Comparison of ENCODE assay signal across 18 cellular contexts in the genomic region with DNA sequence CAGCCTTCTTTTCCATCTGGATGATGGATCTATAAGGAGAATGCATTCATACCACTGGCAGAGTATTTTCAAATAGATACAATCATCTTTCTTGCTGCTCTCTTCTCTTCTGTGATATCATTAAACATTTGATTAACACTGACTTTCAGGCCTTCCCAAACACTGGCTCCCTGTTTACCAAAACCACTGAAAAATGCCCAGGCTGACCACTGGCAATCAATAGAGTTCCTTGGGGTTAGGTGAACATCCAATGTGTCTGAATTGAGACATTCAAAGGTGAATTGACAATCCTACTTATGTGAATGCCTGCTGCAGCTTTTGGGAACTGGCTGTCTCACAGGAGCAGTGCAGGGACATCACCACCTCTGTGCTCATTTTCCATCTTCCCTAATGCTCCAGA.
"Had no signal": no experiment of that assay in that cellular context is flagged by ENCODE, and none has a peak within 500 bp of the region (broad histone marks: within the 10 kb centered on the region; RNA-seq: fewer than 3 reads in every experiment).

No MANE protein-coding gene starts in this region.

- H3K27ac ChIP-seq: adrenal gland, body of pancreas had no signal

- H3K27me3 Mint-ChIP-seq: activated CD8-positive, alpha-beta T cell treated with anti-CD3 and anti-CD28 coated beads for 36 hours; activated naive CD8-positive, alpha-beta T cell treated with anti-CD3 and anti-CD28 coated beads, Interleukin-2, amount 10 ng/mL, durations not matched to agents 7 days and 5 days had no signal

- H3K4me1 Mint-ChIP-seq: activated naive CD8-positive, alpha-beta T cell treated with anti-CD3 and anti-CD28 coated beads, Interleukin-2, amount 10 ng/mL, durations not matched to agents 7 days and 5 days had no signal

- H3K36me3 ChIP-seq: adrenal gland, MG63 had no signal

- DNase-seq: activated CD4-positive, alpha-beta T cell treated with anti-CD3 and anti-CD28 coated beads for 4 hours; activated CD8-positive, alpha-beta memory T cell treated with anti-CD3 and anti-CD28 coated beads, Interleukin-2, amount 50 U/mL, for 48 hours; activated CD8-positive, alpha-beta T cell treated with anti-CD3 and anti-CD28 coated beads for 36 hours; activated naive CD4-positive, alpha-beta T cell treated with anti-CD3 and anti-CD28 coated beads, Interleukin-2, amount 50 U/mL, for 16 hours; activated naive CD8-positive, alpha-beta T cell treated with anti-CD3 and anti-CD28 coated beads, Interleukin-2, amount 10 ng/mL, durations not matched to agents 7 days and 5 days; activated T-cell treated with anti-CD3 and anti-CD28 coated beads, Interleukin-2, amount 50 U/mL, for 1 hour; adrenal gland; aorta; body of pancreas; MG63; MV-4-11; NCI-H1694; NCI-H2029 treated with DMSO at 0.1 percent for 48 hours; NCI-H510A; NCI-H526 treated with DMSO at 0.1 percent for 48 hours; NCI-H82; SIG-M5 had no signal

- H3K9me3 ChIP-seq: adrenal gland, body of pancreas had no signal

- H3K4me1 ChIP-seq: adrenal gland, body of pancreas had no signal

- H3K4me3 Mint-ChIP-seq: activated CD8-positive, alpha-beta T cell treated with anti-CD3 and anti-CD28 coated beads for 36 hours; activated naive CD8-positive, alpha-beta T cell treated with anti-CD3 and anti-CD28 coated beads, Interleukin-2, amount 10 ng/mL, durations not matched to agents 7 days and 5 days had no signal

- H3K4me3 ChIP-seq: adrenal gland, body of pancreas, MG63 had no signal

- H3K27ac Mint-ChIP-seq: activated CD8-positive, alpha-beta T cell treated with anti-CD3 and anti-CD28 coated beads for 36 hours; activated naive CD8-positive, alpha-beta T cell treated with anti-CD3 and anti-CD28 coated beads, Interleukin-2, amount 10 ng/mL, durations not matched to agents 7 days and 5 days had no signal

- ATAC-seq: activated CD4-positive, CD25-positive, alpha-beta regulatory T cell treated with anti-CD3 and anti-CD28 coated beads, Interleukin-2, amount 50 U/mL, for 24 hours; activated CD8-positive, alpha-beta T cell treated with anti-CD3 and anti-CD28 coated beads for 36 hours; body of pancreas had no signal

- H3K27me3 ChIP-seq: adrenal gland, body of pancreas, MG63 had no signal
